ENCODE assay signal across 8 cellular contexts in the genomic region with DNA sequence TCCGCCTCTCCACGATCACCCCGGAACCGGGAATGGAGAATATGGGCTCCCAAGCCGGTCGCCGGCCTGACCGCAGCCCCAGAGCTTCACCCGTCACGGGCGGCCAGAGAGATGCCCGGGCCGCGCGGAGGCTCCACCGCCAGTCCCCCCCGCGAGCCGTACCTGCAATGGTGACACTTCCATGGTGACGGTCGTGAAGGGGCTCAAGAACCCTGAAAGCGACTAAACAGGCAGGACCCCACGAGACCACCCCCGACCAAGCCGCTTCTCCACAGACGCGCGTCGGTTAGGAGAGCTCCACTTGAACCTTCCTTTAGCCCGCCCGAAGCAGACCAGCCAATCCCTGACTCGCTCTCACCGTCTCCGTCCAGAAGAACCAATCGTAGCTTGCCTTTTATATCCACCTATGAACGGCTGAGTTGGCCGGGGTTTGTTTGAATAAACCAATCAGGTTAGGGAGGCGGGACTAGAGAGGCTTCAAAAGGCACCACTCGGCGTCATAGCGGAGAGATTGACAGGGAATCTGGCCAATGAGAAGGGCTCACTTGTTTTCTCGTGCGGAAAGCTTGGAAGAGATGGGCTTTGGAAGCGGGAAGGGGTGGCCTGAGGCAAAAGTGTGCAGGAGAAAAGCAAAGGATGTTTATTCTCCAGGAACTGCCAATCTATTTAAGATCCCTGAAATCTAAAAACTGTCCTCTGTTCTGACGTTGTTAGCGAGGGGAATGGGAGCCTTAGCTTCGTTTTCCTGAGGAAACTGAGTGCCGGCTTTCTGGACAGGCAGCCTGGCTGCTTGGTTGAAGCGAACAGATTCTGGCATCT. TPM values are rescaled to one million over a fixed set of nuclear protein-coding genes. Genes with fewer than 3 reads are reported as not detected.
DNase-seq lines count a peak whose midpoint lies in the region; ATAC-seq and TF ChIP-seq lines count a peak whose summit lies in the region.

A gene with protein sequence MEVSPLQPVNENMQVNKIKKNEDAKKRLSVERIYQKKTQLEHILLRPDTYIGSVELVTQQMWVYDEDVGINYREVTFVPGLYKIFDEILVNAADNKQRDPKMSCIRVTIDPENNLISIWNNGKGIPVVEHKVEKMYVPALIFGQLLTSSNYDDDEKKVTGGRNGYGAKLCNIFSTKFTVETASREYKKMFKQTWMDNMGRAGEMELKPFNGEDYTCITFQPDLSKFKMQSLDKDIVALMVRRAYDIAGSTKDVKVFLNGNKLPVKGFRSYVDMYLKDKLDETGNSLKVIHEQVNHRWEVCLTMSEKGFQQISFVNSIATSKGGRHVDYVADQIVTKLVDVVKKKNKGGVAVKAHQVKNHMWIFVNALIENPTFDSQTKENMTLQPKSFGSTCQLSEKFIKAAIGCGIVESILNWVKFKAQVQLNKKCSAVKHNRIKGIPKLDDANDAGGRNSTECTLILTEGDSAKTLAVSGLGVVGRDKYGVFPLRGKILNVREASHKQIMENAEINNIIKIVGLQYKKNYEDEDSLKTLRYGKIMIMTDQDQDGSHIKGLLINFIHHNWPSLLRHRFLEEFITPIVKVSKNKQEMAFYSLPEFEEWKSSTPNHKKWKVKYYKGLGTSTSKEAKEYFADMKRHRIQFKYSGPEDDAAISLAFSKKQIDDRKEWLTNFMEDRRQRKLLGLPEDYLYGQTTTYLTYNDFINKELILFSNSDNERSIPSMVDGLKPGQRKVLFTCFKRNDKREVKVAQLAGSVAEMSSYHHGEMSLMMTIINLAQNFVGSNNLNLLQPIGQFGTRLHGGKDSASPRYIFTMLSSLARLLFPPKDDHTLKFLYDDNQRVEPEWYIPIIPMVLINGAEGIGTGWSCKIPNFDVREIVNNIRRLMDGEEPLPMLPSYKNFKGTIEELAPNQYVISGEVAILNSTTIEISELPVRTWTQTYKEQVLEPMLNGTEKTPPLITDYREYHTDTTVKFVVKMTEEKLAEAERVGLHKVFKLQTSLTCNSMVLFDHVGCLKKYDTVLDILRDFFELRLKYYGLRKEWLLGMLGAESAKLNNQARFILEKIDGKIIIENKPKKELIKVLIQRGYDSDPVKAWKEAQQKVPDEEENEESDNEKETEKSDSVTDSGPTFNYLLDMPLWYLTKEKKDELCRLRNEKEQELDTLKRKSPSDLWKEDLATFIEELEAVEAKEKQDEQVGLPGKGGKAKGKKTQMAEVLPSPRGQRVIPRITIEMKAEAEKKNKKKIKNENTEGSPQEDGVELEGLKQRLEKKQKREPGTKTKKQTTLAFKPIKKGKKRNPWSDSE (N-terminal part only) (minus strand): TSS at position 288 of the 819 bp plus-strand sequence. CDS start 105 bp downstream, at position 183.

- H3F3A ChIP-seq in SK-N-SH (replicated peaks; ENCODE audit: insufficient read depth) = peaks cover 9% of the 10 kb centered on the region

- H3K27me3 ChIP-seq in SK-N-SH (ENCODE audit: insufficient read depth) (no peaks in the 10 kb centered on the region), suprapubic skin (no peaks in the 10 kb centered on the region)

- ATAC-seq in HG02610 (IDR thresholded peaks at IDR 0.05; ENCODE audit: unreplicated experiment) = peak; percentile 96

- WGBS in SK-N-SH (ENCODE audit: low lambda C conversion rate) = under 1% methylated on average over 27 of the region's 49 CpGs
- under 1% methylated on average over 26 of the region's 49 CpGs for WGBS in suprapubic skin

- CTCF ChIA-PET in GM10248 (lab: Yijun Ruan, JAX) (interaction anchor here (0.7 to 4.6 kb wide), 17 partner anchors 8 to 197 kb away, joined by 3 to 53 read pairs (median 4); no protein-coding TSS in a partner anchor), SK-N-SH (lab: Yijun Ruan, JAX) (interaction anchor here (0.5 to 16.1 kb wide), 25 partner anchors 9 to 1703 kb away, joined by 3 to 175 read pairs (median 4); no protein-coding TSS in a partner anchor)
- CTCF ChIA-PET in activated naive CD4-positive, alpha-beta T cell treated with anti-CD3 and anti-CD28 coated beads, Interleukin-2, amount 10 ng/mL, durations not matched to agents 7 days and 5 days (lab: Charles Lee) = interaction anchor here (0.5 to 5.5 kb wide), 19 partner anchors 9 to 280 kb away, joined by 3 to 52 read pairs (median 4); a partner anchor contains a TSS

- H3K36me3 ChIP-seq in SK-N-SH (replicated peaks in 1 of 2; ENCODE audit: control insufficient read depth in 1 of 2, insufficient read depth in 2 of 2, low read length in 1 of 2) (peaks cover 4% of the 10 kb centered on the region in 2 experiments), suprapubic skin (no peaks in the 10 kb centered on the region)

- no peak for TF ChIP-seq POLR2A in suprapubic skin (IDR thresholded peaks at IDR 0.05)

- peaks cover 48% of the 10 kb centered on the region for H3K79me2 ChIP-seq in SK-N-SH (ENCODE audit: insufficient read depth)

- no peaks in the 10 kb centered on the region for H3K9me2 ChIP-seq in SK-N-SH

- TF ChIP-seq EP300 in SK-N-SH (IDR thresholded peaks at IDR 0.05; ENCODE audit: borderline replicate concordance in 1 of 2, low read depth in 1 of 2, low read length in 1 of 2) (no peak), suprapubic skin (IDR thresholded peaks at IDR 0.05) (no peak)

- peak within 1 kb of the TSS; percentile 85 for H2AFZ ChIP-seq in SK-N-SH (ENCODE audit: low read depth)

- H3K27ac Mint-ChIP-seq in activated naive CD4-positive, alpha-beta T cell treated with anti-CD3 and anti-CD28 coated beads, Interleukin-2, amount 10 ng/mL, durations not matched to agents 7 days and 5 days = peak within 1 kb of the TSS; percentile 92

- DNase-seq in GM10248 (ENCODE audit: extremely low spot score) (peak; percentile 100), NCI-H1092 (lab: John Stamatoyannopoulos, UW) (peak; percentile 100), SK-N-SH (peak; percentile 97), globus pallidus (ENCODE audit: low spot score) (peak; percentile 99), nucleus accumbens (lab: John Stamatoyannopoulos, UW) (peak; percentile 67 to 99 (median 94)), suprapubic skin (ENCODE audit: low spot score in 2 of 2) (peak; percentile 98 to 99)
- DNase-seq in activated naive CD4-positive, alpha-beta T cell treated with anti-CD3 and anti-CD28 coated beads, Interleukin-2, amount 10 ng/mL, durations not matched to agents 7 days and 5 days = peak; percentile 97

- no peaks in the 10 kb centered on the region for H3K9me3 Mint-ChIP-seq in activated naive CD4-positive, alpha-beta T cell treated with anti-CD3 and anti-CD28 coated beads, Interleukin-2, amount 10 ng/mL, durations not matched to agents 7 days and 5 days

- H3K9me3 ChIP-seq in SK-N-SH (no peaks in the 10 kb centered on the region), suprapubic skin (no peaks in the 10 kb centered on the region)

- peaks cover 51% of the 10 kb centered on the region for H3K4me1 Mint-ChIP-seq in activated naive CD4-positive, alpha-beta T cell treated with anti-CD3 and anti-CD28 coated beads, Interleukin-2, amount 10 ng/mL, durations not matched to agents 7 days and 5 days

- H3K4me3 Mint-ChIP-seq in activated naive CD4-positive, alpha-beta T cell treated with anti-CD3 and anti-CD28 coated beads, Interleukin-2, amount 10 ng/mL, durations not matched to agents 7 days and 5 days = peak within 1 kb of the TSS; percentile 90

- H3K4me2 ChIP-seq in SK-N-SH = peak within 1 kb of the TSS; percentile 93

- H3K4me3 ChIP-seq in SK-N-SH (ENCODE audit: low read depth in 2 of 2, low read length in 1 of 2) (peak within 1 kb of the TSS; percentile 64 to 80), suprapubic skin (peak within 1 kb of the TSS; percentile 60)

- POLR2A ChIA-PET in GM10248 (lab: Yijun Ruan, JAX) (interaction anchor here (0.5 to 1.3 kb wide), 9 partner anchors 13 to 1960 kb away, joined by 3 to 6 read pairs (median 3); no protein-coding TSS in a partner anchor), SK-N-SH (lab: Yijun Ruan, JAX) (interaction anchor here (0.9 to 1.5 kb wide), 11 partner anchors 13 to 125 kb away, joined by 3 to 5 read pairs (median 3); no protein-coding TSS in a partner anchor)

- peaks cover 22% of the 10 kb centered on the region for H3K36me3 Mint-ChIP-seq in activated naive CD4-positive, alpha-beta T cell treated with anti-CD3 and anti-CD28 coated beads, Interleukin-2, amount 10 ng/mL, durations not matched to agents 7 days and 5 days

- peaks cover 3% of the 10 kb centered on the region for H3K27me3 Mint-ChIP-seq in activated naive CD4-positive, alpha-beta T cell treated with anti-CD3 and anti-CD28 coated beads, Interleukin-2, amount 10 ng/mL, durations not matched to agents 7 days and 5 days

- no peak for TF ChIP-seq RAD21 in SK-N-SH (IDR thresholded peaks at IDR 0.05; ENCODE audit: low read length)

- peak within 1 kb of the TSS; percentile 84 for H3K9ac ChIP-seq in SK-N-SH

- TF ChIP-seq CTCF in GM10248 (IDR thresholded peaks at IDR 0.05; ENCODE audit: control extremely low read depth, extremely low read depth, low read depth, missing control alignments) = no peak
- TF ChIP-seq CTCF in SK-N-SH (IDR thresholded peaks at IDR 0.05) = no peak
- TF ChIP-seq CTCF in suprapubic skin (IDR thresholded peaks at IDR 0.05) = no peak

- peak within 1 kb of the TSS; percentile 50 to 81 for H3K27ac ChIP-seq in SK-N-SH (ENCODE audit: low read depth in 2 of 2, low read length in 1 of 2)
- H3K27ac ChIP-seq in suprapubic skin = peak within 1 kb of the TSS; percentile 25

- peaks cover 0 to 10% of the 10 kb centered on the region in 2 experiments; a peak in 2 of 4 replicates for H3K4me1 ChIP-seq in SK-N-SH (ENCODE audit: control insufficient read depth in 1 of 2, insufficient read depth in 2 of 2, low read depth in 1 of 2, low read length in 1 of 2)
- peaks cover 20% of the 10 kb centered on the region for H3K4me1 ChIP-seq in suprapubic skin

- no peaks in the 10 kb centered on the region for H4K20me1 ChIP-seq in SK-N-SH (ENCODE audit: insufficient read depth)

TF ChIP-seq in SK-N-SH, 30 proteins besides CTCF, POLR2A, EP300 and RAD21 (continues in another document):
- TF ChIP-seq ELF1 (IDR thresholded peaks at IDR 0.05) = no peak; the same call in 1 of the 2 replicates
- TF ChIP-seq, protein P1, sequence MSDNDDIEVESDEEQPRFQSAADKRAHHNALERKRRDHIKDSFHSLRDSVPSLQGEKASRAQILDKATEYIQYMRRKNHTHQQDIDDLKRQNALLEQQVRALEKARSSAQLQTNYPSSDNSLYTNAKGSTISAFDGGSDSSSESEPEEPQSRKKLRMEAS (IDR thresholded peaks at IDR 0.05; ENCODE audit: low read depth) = peak; percentile 67
- TF ChIP-seq, protein P2, sequence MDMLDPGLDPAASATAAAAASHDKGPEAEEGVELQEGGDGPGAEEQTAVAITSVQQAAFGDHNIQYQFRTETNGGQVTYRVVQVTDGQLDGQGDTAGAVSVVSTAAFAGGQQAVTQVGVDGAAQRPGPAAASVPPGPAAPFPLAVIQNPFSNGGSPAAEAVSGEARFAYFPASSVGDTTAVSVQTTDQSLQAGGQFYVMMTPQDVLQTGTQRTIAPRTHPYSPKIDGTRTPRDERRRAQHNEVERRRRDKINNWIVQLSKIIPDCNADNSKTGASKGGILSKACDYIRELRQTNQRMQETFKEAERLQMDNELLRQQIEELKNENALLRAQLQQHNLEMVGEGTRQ (IDR thresholded peaks at IDR 0.05; ENCODE audit: borderline replicate concordance, low read depth, low read length) = no peak
- TF ChIP-seq FOXJ3 (CRISPR knock-in tag; IDR thresholded peaks at IDR 0.05) = no peak

RNA-seq across cellular contexts. Expression of the gene that starts here (rescaled TPM):
- polyA plus RNA-seq in SK-N-SH (2012; rRNA removed) = 20.6 and 23.2 TPM in 2 replicates
- 31.8 and 42.2 TPM in 2 replicates for polyA plus RNA-seq in SK-N-SH (2012; cell fraction: cytosol; rRNA removed)
- polyA plus RNA-seq in SK-N-SH (2012; cell fraction: nucleus; rRNA removed) = 11.8 and 25.8 TPM in 2 replicates
- total RNA-seq in suprapubic skin = 10 to 100 TPM in 3 of 4 donors, 1 to 10 TPM in 1; 8.1 to 45.2 (median 22.2) TPM

Comparison
In these comparisons a context has a peak if more than half of its experiments do, and no peak if none do; other contexts are left out.
1. Peak in every context shown above with its lines: DNase-seq, ATAC-seq, H3K4me3 ChIP-seq and H3K27ac ChIP-seq.